In the genomic region with DNA sequence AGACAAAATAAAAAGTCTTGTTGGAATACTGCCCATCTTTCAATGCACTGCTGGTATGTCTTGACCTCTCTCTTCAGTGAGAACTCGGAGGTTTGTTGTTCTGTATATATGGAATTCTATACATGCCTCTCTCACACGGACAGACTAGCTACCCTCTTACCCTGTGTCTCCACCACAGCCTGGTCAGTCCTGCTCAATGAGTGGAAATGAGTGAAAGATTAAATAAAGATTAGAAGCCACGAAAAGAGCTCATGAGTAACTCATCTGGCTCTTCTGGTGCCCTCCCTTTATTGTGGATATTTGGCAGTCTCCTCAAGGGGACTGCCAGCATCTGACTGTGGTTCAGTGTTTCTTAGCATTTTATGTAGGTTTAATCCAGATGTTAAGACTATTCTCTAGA, we compare ENCODE assay signal across 26 cellular contexts.
"Had no signal": no experiment of that assay in that cellular context is flagged by ENCODE, and none has a peak within 500 bp of the region (broad histone marks: within the 10 kb centered on the region; RNA-seq: fewer than 3 reads in every experiment).

No MANE protein-coding gene starts in this region.

- H3K9me3 Mint-ChIP-seq: activated CD4-positive, alpha-beta T cell treated with anti-CD3 and anti-CD28 coated beads, Interleukin-2, amount 10 ng/mL, durations not matched to agents 7 days and 5 days; activated CD8-positive, alpha-beta T cell treated with anti-CD3 and anti-CD28 coated beads for 36 hours; activated T-helper 2 cell treated with anti-CD3 and anti-CD28 coated beads, Interferon-gamma antibody, Interleukin-2, Interleukin-4, amounts not matched to agents 10 μg/mL and 5 μg/mL and 100 μg/mL, durations not matched to agents 14 hours and 24 hours and 36 hours; stimulated activated effector memory CD8-positive, alpha-beta T cell treated with anti-CD3 and anti-CD28 coated beads, Interleukin-12 subunit alpha, Interleukin-12 subunit beta, amount 100 ng/mL, for 72 hours; stimulated activated naive CD8-positive, alpha-beta T cell treated with anti-CD3 and anti-CD28 coated beads, Interleukin-15, Interleukin-2, amounts not matched to agents 100 ng/mL and 50 ng/mL, for 24 hours had no signal

- H3K4me3 Mint-ChIP-seq: activated CD4-positive, alpha-beta T cell treated with anti-CD3 and anti-CD28 coated beads, Interleukin-2, amount 10 ng/mL, durations not matched to agents 7 days and 5 days; activated CD8-positive, alpha-beta memory T cell treated with anti-CD3 and anti-CD28 coated beads, Interleukin-2, amount 10 ng/mL, durations not matched to agents 7 days and 5 days; activated CD8-positive, alpha-beta T cell treated with anti-CD3 and anti-CD28 coated beads for 36 hours; activated naive CD8-positive, alpha-beta T cell; effector memory CD8-positive, alpha-beta T cell; natural killer cell; stimulated activated effector memory CD8-positive, alpha-beta T cell treated with anti-CD3 and anti-CD28 coated beads, Interleukin-12 subunit alpha, Interleukin-12 subunit beta, amount 100 ng/mL, for 72 hours; stimulated activated naive CD8-positive, alpha-beta T cell treated with anti-CD3 and anti-CD28 coated beads, Interleukin-15, Interleukin-2, amounts not matched to agents 100 ng/mL and 50 ng/mL, for 24 hours had no signal

- H3K4me1 Mint-ChIP-seq: activated CD4-positive, alpha-beta T cell treated with anti-CD3 and anti-CD28 coated beads, Interleukin-2, amount 10 ng/mL, durations not matched to agents 7 days and 5 days; activated CD8-positive, alpha-beta memory T cell treated with anti-CD3 and anti-CD28 coated beads, Interleukin-2, amount 10 ng/mL, durations not matched to agents 7 days and 5 days; natural killer cell; stimulated activated effector memory CD8-positive, alpha-beta T cell treated with anti-CD3 and anti-CD28 coated beads, Interleukin-12 subunit alpha, Interleukin-12 subunit beta, amount 100 ng/mL, for 72 hours had no signal

- H3K36me3 Mint-ChIP-seq: activated CD8-positive, alpha-beta memory T cell treated with anti-CD3 and anti-CD28 coated beads, Interleukin-2, amount 10 ng/mL, durations not matched to agents 7 days and 5 days; activated naive CD8-positive, alpha-beta T cell; natural killer cell; stimulated activated effector memory CD8-positive, alpha-beta T cell treated with anti-CD3 and anti-CD28 coated beads, Interleukin-12 subunit alpha, Interleukin-12 subunit beta, amount 100 ng/mL, for 72 hours had no signal

- H3K27ac Mint-ChIP-seq: activated CD4-positive, alpha-beta T cell treated with anti-CD3 and anti-CD28 coated beads, Interleukin-2, amount 10 ng/mL, durations not matched to agents 7 days and 5 days; activated CD8-positive, alpha-beta memory T cell treated with anti-CD3 and anti-CD28 coated beads, Interleukin-2, amount 10 ng/mL, durations not matched to agents 7 days and 5 days; activated CD8-positive, alpha-beta T cell treated with anti-CD3 and anti-CD28 coated beads for 36 hours; activated naive CD8-positive, alpha-beta T cell; activated T-helper 2 cell treated with anti-CD3 and anti-CD28 coated beads, Interferon-gamma antibody, Interleukin-2, Interleukin-4, amounts not matched to agents 10 μg/mL and 5 μg/mL and 100 μg/mL, durations not matched to agents 14 hours and 24 hours and 36 hours; effector memory CD8-positive, alpha-beta T cell; natural killer cell; stimulated activated effector memory CD8-positive, alpha-beta T cell treated with anti-CD3 and anti-CD28 coated beads, Interleukin-12 subunit alpha, Interleukin-12 subunit beta, amount 100 ng/mL, for 72 hours; stimulated activated naive CD8-positive, alpha-beta T cell treated with anti-CD3 and anti-CD28 coated beads, Interleukin-15, Interleukin-2, amounts not matched to agents 100 ng/mL and 50 ng/mL, for 24 hours had no signal

- H3K4me3 ChIP-seq: body of pancreas, coronary artery, gastrocnemius medialis, skin epidermis, thoracic aorta, upper lobe of left lung, vagina had no signal

- DNase-seq: activated CD4-positive, alpha-beta T cell treated with anti-CD3 and anti-CD28 coated beads, Interleukin-2, amount 10 ng/mL, durations not matched to agents 7 days and 5 days; activated CD8-positive, alpha-beta memory T cell treated with anti-CD3 and anti-CD28 coated beads, Interleukin-2, amount 10 ng/mL, durations not matched to agents 7 days and 5 days; activated CD8-positive, alpha-beta T cell treated with anti-CD3 and anti-CD28 coated beads for 36 hours; activated T-cell treated with anti-CD3 and anti-CD28 coated beads, Interleukin-2, amount 50 U/mL, for 48 hours; anterior cingulate cortex; body of pancreas; effector memory CD8-positive, alpha-beta T cell; erythroblast; gastrocnemius medialis; glutamatergic neuron; kidney; left colon; mesenchymal stem cell; natural killer cell; posterior cingulate gyrus; stimulated activated CD4-positive, alpha-beta T cell treated with anti-CD3 and anti-CD28 coated beads, Interleukin-4, amount 100 ng/mL, for 24 hours; upper lobe of left lung; WERI-Rb-1 had no signal
